Comparison of ENCODE assay signal across 8 cellular contexts in genomic region chr11:43868852-43869567, GRCh38. TPM values are rescaled to one million over a fixed set of nuclear protein-coding genes. Genes with fewer than 3 reads are reported as not detected.
DNase-seq lines count a peak whose midpoint lies in the region; TF ChIP-seq lines count a peak whose summit lies in the region.

No MANE protein-coding gene starts in this region.

- H3K27me3 ChIP-seq in GM23248 (replicated peaks; ENCODE audit: insufficient read depth) (peaks cover 13% of the 10 kb centered on the region), liver (ENCODE audit: control insufficient read depth in 4 of 4, insufficient read depth in 4 of 4, low read length in 3 of 4) (peaks cover 0 to 8% (median under 1%) of the 10 kb centered on the region in 4 donors)

- TF ChIP-seq CTCF in liver (IDR thresholded peaks at IDR 0.05; ENCODE audit: low read depth, low read length, missing input control) = no peak

- H3K9me3 ChIP-seq in GM23248 (ENCODE audit: low read depth) (no peaks in the 10 kb centered on the region), KOPT-K1 (ENCODE audit: insufficient read depth, low read length, poor library complexity, severe bottlenecking) (no peaks in the 10 kb centered on the region), liver (ENCODE audit: control insufficient read depth in 4 of 4, low read length in 3 of 4) (peaks cover 0 to 4% (median 0%) of the 10 kb centered on the region in 4 donors)

- no peaks in the 10 kb centered on the region for H3K36me3 ChIP-seq in GM23248 (ENCODE audit: low read depth)
- H3K36me3 ChIP-seq in KOPT-K1 (ENCODE audit: insufficient read depth, low read length) = no peaks in the 10 kb centered on the region
- H3K36me3 ChIP-seq in liver (ENCODE audit: control insufficient read depth in 4 of 4, insufficient read depth in 3 of 4, low read depth in 1 of 4, low read length in 3 of 4) = no peaks in the 10 kb centered on the region

- H3K27ac ChIP-seq in GM23248 (peak overlapping the region; percentile 69), KOPT-K1 (ENCODE audit: low read depth, low read length, poor library complexity, severe bottlenecking) (peak overlapping the region; percentile 67), liver (ENCODE audit: low read depth in 1 of 2, low read length in 2 of 2) (peak overlapping the region in 1 of 2 donors; percentile 48)

- H3K9ac ChIP-seq in GM23248 (peak overlapping the region; percentile 45; the same call in 1 of the 2 replicates), liver (ENCODE audit: low read depth in 1 of 2, low read length in 2 of 2) (no peak overlapping the region)

- peak overlapping the region; percentile 73 for H3K4me2 ChIP-seq in GM23248 (ENCODE audit: unreplicated experiment)

- peak in 1 of 2 donors; percentile 31 for TF ChIP-seq RAD21 in liver (IDR thresholded peaks at IDR 0.05)

- peak; percentile 52 for DNase-seq in NK-92 treated with Interleukin-12 subunit alpha and Interleukin-12 subunit beta, amount 100 ng/mL, for 24 hours (lab: John Stamatoyannopoulos, UW)
- DNase-seq in NK-92 (lab: John Stamatoyannopoulos, UW; ENCODE audit: unreplicated experiment) = no peak
- DNase-seq in GM23248 = peak; percentile 92
- peak; percentile 30 for DNase-seq in activated T-cell treated with anti-CD3 and anti-CD28 coated beads for 4 hours
- DNase-seq in NCI-H2171 (lab: John Stamatoyannopoulos, UW) = no peak
- DNase-seq in retina = no peak

- in situ Hi-C loops in GM23248 (cut with MboI) = no loop called here

- no peaks in the 10 kb centered on the region for H4K20me1 ChIP-seq in GM23248 (ENCODE audit: insufficient read depth)

- peaks cover 18% of the 10 kb centered on the region for H3K4me1 ChIP-seq in GM23248 (ENCODE audit: insufficient read depth)
- peaks cover 0 to 4% (median 2%) of the 10 kb centered on the region in 4 donors for H3K4me1 ChIP-seq in liver (ENCODE audit: control insufficient read depth in 4 of 4, insufficient read depth in 4 of 4, low read length in 3 of 4)

- no peaks in the 10 kb centered on the region for H3K9me2 ChIP-seq in GM23248 (ENCODE audit: insufficient read depth)

- H3K79me2 ChIP-seq in GM23248 (ENCODE audit: insufficient read depth) = no peaks in the 10 kb centered on the region

- WGBS in GM23248 (ENCODE audit: low coverage in 1 of 2, low lambda C conversion rate in 2 of 2, missing lambda C conversion rate in 2 of 2), 2 experiments = 0 to 2% methylated on average over 5 of the region's 5 CpGs
- 34% methylated on average over 5 of the region's 5 CpGs for WGBS in liver

- H2AFZ ChIP-seq in GM23248 = 0 out of 2 replicates have a peak overlapping the region, but pooled peaks have one; percentile 26

- H3K4me3 ChIP-seq in GM23248 (0 out of 2 replicates have a peak overlapping the region, but pooled peaks have one; percentile 22), liver (ENCODE audit: low read depth in 1 of 3, low read length in 3 of 3) (no peak overlapping the region)

- H3F3A ChIP-seq in GM23248 (ENCODE audit: insufficient read depth) = peaks cover 19% of the 10 kb centered on the region

TF ChIP-seq in liver, 16 proteins besides CTCF, POLR2A, EP300 and RAD21:
- TF ChIP-seq JUND (IDR thresholded peaks at IDR 0.05) (peak; percentile 88 to 89), RXRA (IDR thresholded peaks at IDR 0.05) (peak; percentile 46 to 63), GABPA (IDR thresholded peaks at IDR 0.05 in 1 of 2, conservative IDR thresholded peaks at IDR 0.05 in 1 of 2) (peak; percentile 31 to 67), HNF4G (IDR thresholded peaks at IDR 0.05) (no peak), ATF3 (IDR thresholded peaks at IDR 0.05) (peak; percentile 42), FOXA2 (IDR thresholded peaks at IDR 0.05) (peak; percentile 13), YY1 (IDR thresholded peaks at IDR 0.05) (peak; percentile 59), SP1 (IDR thresholded peaks at IDR 0.05) (peak; percentile 71), TAF1 (conservative IDR thresholded peaks at IDR 0.05) (no peak), NR2F2 (IDR thresholded peaks at IDR 0.05) (no peak), HNF4A (conservative IDR thresholded peaks at IDR 0.05) (peak; percentile 66 to 70), EGR1 (IDR thresholded peaks at IDR 0.05; ENCODE audit: low read depth in 2 of 2) (no peak), FOXA1 (IDR thresholded peaks at IDR 0.05) (no peak)
- TF ChIP-seq, protein P1, sequence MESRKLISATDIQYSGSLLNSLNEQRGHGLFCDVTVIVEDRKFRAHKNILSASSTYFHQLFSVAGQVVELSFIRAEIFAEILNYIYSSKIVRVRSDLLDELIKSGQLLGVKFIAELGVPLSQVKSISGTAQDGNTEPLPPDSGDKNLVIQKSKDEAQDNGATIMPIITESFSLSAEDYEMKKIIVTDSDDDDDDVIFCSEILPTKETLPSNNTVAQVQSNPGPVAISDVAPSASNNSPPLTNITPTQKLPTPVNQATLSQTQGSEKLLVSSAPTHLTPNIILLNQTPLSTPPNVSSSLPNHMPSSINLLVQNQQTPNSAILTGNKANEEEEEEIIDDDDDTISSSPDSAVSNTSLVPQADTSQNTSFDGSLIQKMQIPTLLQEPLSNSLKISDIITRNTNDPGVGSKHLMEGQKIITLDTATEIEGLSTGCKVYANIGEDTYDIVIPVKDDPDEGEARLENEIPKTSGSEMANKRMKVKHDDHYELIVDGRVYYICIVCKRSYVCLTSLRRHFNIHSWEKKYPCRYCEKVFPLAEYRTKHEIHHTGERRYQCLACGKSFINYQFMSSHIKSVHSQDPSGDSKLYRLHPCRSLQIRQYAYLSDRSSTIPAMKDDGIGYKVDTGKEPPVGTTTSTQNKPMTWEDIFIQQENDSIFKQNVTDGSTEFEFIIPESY (IDR thresholded peaks at IDR 0.05) = peak; percentile 40
- TF ChIP-seq, protein P2, sequence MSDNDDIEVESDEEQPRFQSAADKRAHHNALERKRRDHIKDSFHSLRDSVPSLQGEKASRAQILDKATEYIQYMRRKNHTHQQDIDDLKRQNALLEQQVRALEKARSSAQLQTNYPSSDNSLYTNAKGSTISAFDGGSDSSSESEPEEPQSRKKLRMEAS (IDR thresholded peaks at IDR 0.05) = peak; percentile 56
- TF ChIP-seq, protein P3, sequence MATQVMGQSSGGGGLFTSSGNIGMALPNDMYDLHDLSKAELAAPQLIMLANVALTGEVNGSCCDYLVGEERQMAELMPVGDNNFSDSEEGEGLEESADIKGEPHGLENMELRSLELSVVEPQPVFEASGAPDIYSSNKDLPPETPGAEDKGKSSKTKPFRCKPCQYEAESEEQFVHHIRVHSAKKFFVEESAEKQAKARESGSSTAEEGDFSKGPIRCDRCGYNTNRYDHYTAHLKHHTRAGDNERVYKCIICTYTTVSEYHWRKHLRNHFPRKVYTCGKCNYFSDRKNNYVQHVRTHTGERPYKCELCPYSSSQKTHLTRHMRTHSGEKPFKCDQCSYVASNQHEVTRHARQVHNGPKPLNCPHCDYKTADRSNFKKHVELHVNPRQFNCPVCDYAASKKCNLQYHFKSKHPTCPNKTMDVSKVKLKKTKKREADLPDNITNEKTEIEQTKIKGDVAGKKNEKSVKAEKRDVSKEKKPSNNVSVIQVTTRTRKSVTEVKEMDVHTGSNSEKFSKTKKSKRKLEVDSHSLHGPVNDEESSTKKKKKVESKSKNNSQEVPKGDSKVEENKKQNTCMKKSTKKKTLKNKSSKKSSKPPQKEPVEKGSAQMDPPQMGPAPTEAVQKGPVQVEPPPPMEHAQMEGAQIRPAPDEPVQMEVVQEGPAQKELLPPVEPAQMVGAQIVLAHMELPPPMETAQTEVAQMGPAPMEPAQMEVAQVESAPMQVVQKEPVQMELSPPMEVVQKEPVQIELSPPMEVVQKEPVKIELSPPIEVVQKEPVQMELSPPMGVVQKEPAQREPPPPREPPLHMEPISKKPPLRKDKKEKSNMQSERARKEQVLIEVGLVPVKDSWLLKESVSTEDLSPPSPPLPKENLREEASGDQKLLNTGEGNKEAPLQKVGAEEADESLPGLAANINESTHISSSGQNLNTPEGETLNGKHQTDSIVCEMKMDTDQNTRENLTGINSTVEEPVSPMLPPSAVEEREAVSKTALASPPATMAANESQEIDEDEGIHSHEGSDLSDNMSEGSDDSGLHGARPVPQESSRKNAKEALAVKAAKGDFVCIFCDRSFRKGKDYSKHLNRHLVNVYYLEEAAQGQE (IDR thresholded peaks at IDR 0.05) = peak; percentile 59

RNA-seq across cellular contexts. Expression of gene ALKBH3, which starts 11.6 kb away (rescaled TPM):
- 36.6 and 46.8 TPM in 2 replicates for total RNA-seq in GM23248 (2014; rRNA removed; shearing (Covaris generic))
- polyA plus RNA-seq in GM23248 (2016; fragmentation: Nextera tagmentation; extraction: Ambion mirVana) = 29.3 and 31.2 TPM in 2 replicates
- total RNA-seq in liver = 10 to 100 TPM in 1 of 2 donors, 1 to 10 TPM in 1; 7.8 to 14.5 TPM
- 10 to 100 TPM; 13.2 to 17.2 TPM for polyA plus RNA-seq in liver

Comparison
In these comparisons a context has a peak if more than half of its experiments do, and no peak if none do; other contexts are left out.
1. DNase-seq: peak in NK-92 treated with Interleukin-12 subunit alpha and Interleukin-12 subunit beta, amount 100 ng/mL, for 24 hours (single experiment), GM23248 (single experiment) and activated T-cell treated with anti-CD3 and anti-CD28 coated beads for 4 hours (single experiment); none in NK-92 (single experiment), NCI-H2171 (single experiment) and retina (single experiment).